Comparison of ENCODE assay signal across 16 cellular contexts in the genomic region with DNA sequence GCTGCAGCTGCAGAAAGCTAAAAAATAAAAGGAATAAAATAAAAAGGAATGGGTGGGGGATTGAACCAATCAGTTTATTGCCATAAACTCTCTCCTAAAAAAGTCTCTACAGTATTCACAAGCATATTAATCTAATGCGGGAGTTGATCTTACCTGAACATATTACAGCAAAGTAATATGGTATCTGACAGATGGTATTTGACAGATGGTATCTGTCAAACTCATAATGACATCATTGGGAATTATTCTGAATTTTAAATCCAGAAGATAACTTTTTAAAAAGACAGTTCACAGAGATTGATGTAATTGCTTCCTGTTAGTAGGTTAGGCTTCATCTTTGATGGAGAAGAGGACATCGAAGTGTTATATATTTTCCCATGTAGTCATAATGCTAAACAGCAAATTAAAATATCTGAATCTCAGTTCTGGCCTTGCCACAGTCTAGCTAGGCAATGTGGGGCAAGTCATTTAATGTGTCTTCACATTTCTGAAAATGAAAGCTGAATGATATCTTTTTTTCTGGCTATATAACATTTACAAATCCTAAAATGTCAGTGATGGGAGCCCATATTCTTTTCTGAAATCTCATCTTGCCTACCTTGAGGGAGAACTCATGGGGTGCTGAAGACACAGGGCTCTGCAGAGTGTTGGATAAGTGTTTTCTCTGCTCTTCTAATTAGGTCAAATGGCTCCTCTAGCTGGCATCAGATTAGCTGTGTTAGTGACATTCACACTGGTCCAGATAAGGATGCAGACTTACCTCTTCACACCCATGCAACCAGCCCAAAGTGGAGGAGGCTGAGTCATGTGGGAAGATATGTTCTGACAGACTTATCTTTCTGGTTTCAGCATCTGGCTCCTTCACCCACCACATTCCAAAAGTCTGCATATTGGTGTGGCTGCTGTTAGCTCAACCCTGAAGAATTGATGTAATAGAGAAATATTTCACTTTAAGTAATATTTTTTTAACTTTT. TPM values are rescaled to one million over a fixed set of nuclear protein-coding genes. Genes with fewer than 3 reads are reported as not detected.
DNase-seq lines count a peak whose midpoint lies in the region; ATAC-seq, FAIRE-seq and TF ChIP-seq lines count a peak whose summit lies in the region.
"Had no signal": no experiment of that assay in that cellular context is flagged by ENCODE, and none has a peak within 500 bp of the region (broad histone marks: within the 10 kb centered on the region; RNA-seq: fewer than 3 reads in every experiment).

No MANE protein-coding gene starts in this region.

- peaks cover 8% of the 10 kb centered on the region for H3K4me1 Mint-ChIP-seq in activated T-helper 17 cell treated with anti-CD3 and anti-CD28 coated beads, Interleukin-2, amount 50 U/mL, for 72 hours
- H3K4me1 Mint-ChIP-seq: nephron progenitor cell had no signal

- H3K36me3 Mint-ChIP-seq in activated T-helper 17 cell treated with anti-CD3 and anti-CD28 coated beads, Interleukin-2, amount 50 U/mL, for 72 hours (ENCODE audit: low read depth): no peaks in the 10 kb centered on the region

- no peaks in the 10 kb centered on the region for H3K9me3 Mint-ChIP-seq in activated T-helper 17 cell treated with anti-CD3 and anti-CD28 coated beads, Interleukin-2, amount 50 U/mL, for 72 hours
- H3K9me3 Mint-ChIP-seq: nephron progenitor cell had no signal

- FAIRE-seq in GM19239 (lab: Jason Lieb, UNC) (peak; percentile 8), GM12892 (lab: Jason Lieb, UNC) (no peak)
- FAIRE-seq: A204.1 had no signal

- DNase-seq in activated CD4-positive, alpha-beta T cell treated with anti-CD3 and anti-CD28 coated beads for 48 hours: peak; percentile 54
- no peak for DNase-seq in activated CD4-positive, alpha-beta T cell treated with anti-CD3 and anti-CD28 coated beads, Interleukin-2, amount 50 U/mL, for 1 hour
- DNase-seq in GM19239 (ENCODE audit: insufficient read length, low spot score): no peak
- DNase-seq in iris pigment epithelial cell (ENCODE audit: low read depth): peak; percentile 80
- DNase-seq in DMS79 (lab: John Stamatoyannopoulos, UW): no peak
- DNase-seq in GM12892 (ENCODE audit: insufficient read length): no peak
- DNase-seq: body of pancreas, DMS79 treated with DMSO at 0.1 percent for 48 hours, NCI-H510A, nephron progenitor cell, SHP77 treated with DMSO at 0.1 percent for 48 hours had no signal

- H3K4me3 Mint-ChIP-seq in activated T-helper 17 cell treated with anti-CD3 and anti-CD28 coated beads, Interleukin-2, amount 50 U/mL, for 72 hours: no peak overlapping the region
- H3K4me3 Mint-ChIP-seq: nephron progenitor cell had no signal

- TF ChIP-seq POLR2A in GM12892 (IDR thresholded peaks at IDR 0.05; ENCODE audit: low read depth, low read length): no peak

- ATAC-seq in activated T-helper 17 cell treated with anti-CD3 and anti-CD28 coated beads, Interleukin-2, amount 50 U/mL, for 72 hours (replicated peaks): peak; percentile 93
- no peak for ATAC-seq in HG02970 (IDR thresholded peaks at IDR 0.05; ENCODE audit: low FRiP score, unreplicated experiment)
- ATAC-seq: body of pancreas had no signal

- no peak overlapping the region for H3K27ac Mint-ChIP-seq in activated T-helper 17 cell treated with anti-CD3 and anti-CD28 coated beads, Interleukin-2, amount 50 U/mL, for 72 hours
- H3K27ac Mint-ChIP-seq: nephron progenitor cell had no signal

- H3K27me3 Mint-ChIP-seq in activated T-helper 17 cell treated with anti-CD3 and anti-CD28 coated beads, Interleukin-2, amount 50 U/mL, for 72 hours: no peaks in the 10 kb centered on the region

RNA-seq across cellular contexts. Expression of a gene that starts 2.1 kb away (rescaled TPM):
- total RNA-seq in activated T-helper 17 cell treated with anti-CD3 and anti-CD28 coated beads, Interleukin-2, amount 50 U/mL, for 72 hours: not detected
- not detected for polyA plus RNA-seq in GM12892 (2012; ENCODE audit: missing spikeins)
- total RNA-seq: body of pancreas, subcutaneous adipose tissue had no signal
- polyA plus RNA-seq: esophagus had no signal

RNA-seq across cellular contexts. Expression of a gene that starts 40.6 kb away (rescaled TPM):
- total RNA-seq in activated T-helper 17 cell treated with anti-CD3 and anti-CD28 coated beads, Interleukin-2, amount 50 U/mL, for 72 hours: not detected
- polyA plus RNA-seq in GM12892 (2012; ENCODE audit: missing spikeins): not detected
- total RNA-seq: body of pancreas had no signal

RNA-seq across cellular contexts. Expression of a gene that starts 51.2 kb away (rescaled TPM):
- total RNA-seq in activated T-helper 17 cell treated with anti-CD3 and anti-CD28 coated beads, Interleukin-2, amount 50 U/mL, for 72 hours: 1 to 10 TPM in 1 of 2 donors, under 1 TPM in 1; 0.21 to 5.9 TPM
- 0.38 TPM for polyA plus RNA-seq in GM12892 (2012; ENCODE audit: missing spikeins)

Comparison
In these comparisons a context has a peak if more than half of its experiments do, and no peak if none do; other contexts are left out.
1. DNase-seq: peak in activated CD4-positive, alpha-beta T cell treated with anti-CD3 and anti-CD28 coated beads for 48 hours (single experiment) and iris pigment epithelial cell (single experiment); none in activated CD4-positive, alpha-beta T cell treated with anti-CD3 and anti-CD28 coated beads, Interleukin-2, amount 50 U/mL, for 1 hour (single experiment), GM19239 (single experiment), DMS79 (single experiment) and GM12892 (single experiment).